1 cellular context compared by ENCODE assay signal in the genomic region with DNA sequence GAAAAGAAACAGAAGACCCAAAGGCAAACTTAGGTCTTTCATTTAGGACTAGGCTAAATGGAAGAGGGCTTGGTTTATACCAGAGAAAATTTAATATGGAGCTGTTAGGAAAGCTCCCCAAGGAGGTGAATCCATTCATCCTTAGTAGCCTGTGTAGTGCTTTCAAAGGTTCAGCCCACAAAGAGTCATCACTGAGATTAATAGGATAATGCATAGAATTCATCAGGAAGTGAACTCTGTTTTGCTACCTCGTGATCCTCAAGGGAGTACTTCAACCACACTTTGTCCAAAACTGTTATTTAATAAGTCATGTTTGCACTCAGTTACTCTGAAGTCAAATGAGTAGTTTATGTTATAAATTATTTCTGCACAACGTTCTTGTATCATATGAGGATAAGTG.
TF ChIP-seq lines count a peak whose summit lies in the region.

No MANE protein-coding gene starts in this region.

TF ChIP-seq in endothelial cell of umbilical vein, 7 proteins besides CTCF, POLR2A, EP300 and RAD21:
- TF ChIP-seq GATA2 (IDR thresholded peaks at IDR 0.05; ENCODE audit: insufficient read depth, insufficient read length, low read depth, low read length): no peak
- no peak for TF ChIP-seq POLR2AphosphoS5 (IDR thresholded peaks at IDR 0.05; ENCODE audit: insufficient read depth, low read depth, low read length)
- peak; percentile 54 for TF ChIP-seq FOS (IDR thresholded peaks at IDR 0.05; ENCODE audit: borderline replicate concordance, insufficient read depth, low read length)
